Comparison of ENCODE assay signal across 1 cellular context in genomic region chr20:10646886-10647420, GRCh38.
TF ChIP-seq lines count a peak whose summit lies in the region.

No MANE protein-coding gene starts in this region.

TF ChIP-seq in K562, 482 proteins besides CTCF, POLR2A, EP300 and RAD21:
- TF ChIP-seq EWSR1 (IDR thresholded peaks at IDR 0.05; ENCODE audit: borderline replicate concordance, low read depth, partially characterized antibody) (no peak), DMBX1 (CRISPR knock-in tag; IDR thresholded peaks at IDR 0.05; ENCODE audit: borderline replicate concordance) (no peak), RB1 (IDR thresholded peaks at IDR 0.05; ENCODE audit: low read depth) (no peak), FOXK2 (conservative IDR thresholded peaks at IDR 0.05 in 1 of 2, IDR thresholded peaks at IDR 0.05 in 1 of 2; ENCODE audit: low read depth in 2 of 2) (no peak), NFIC (IDR thresholded peaks at IDR 0.05) (0 out of 2 replicates have a peak, but pooled peaks have one; percentile 19)
